32 cellular contexts compared by ENCODE assay signal in genomic region chr7:28236560-28236959, GRCh38.
"Had no signal": no experiment of that assay in that cellular context is flagged by ENCODE, and none has a peak within 500 bp of the region (broad histone marks: within the 10 kb centered on the region; RNA-seq: fewer than 3 reads in every experiment).

No MANE protein-coding gene starts in this region.

- H3K4me3 Mint-ChIP-seq: activated CD4-positive, alpha-beta memory T cell treated with anti-CD3 and anti-CD28 coated beads, Interleukin-2, amount 10 ng/mL, durations not matched to agents 7 days and 5 days; activated CD8-positive, alpha-beta memory T cell treated with anti-CD3 and anti-CD28 coated beads, Interleukin-2, amount 10 ng/mL, durations not matched to agents 7 days and 5 days; activated naive CD4-positive, alpha-beta T cell treated with anti-CD3 and anti-CD28 coated beads, Interleukin-2, amount 10 ng/mL, durations not matched to agents 7 days and 5 days; activated naive CD8-positive, alpha-beta T cell; activated naive CD8-positive, alpha-beta T cell treated with anti-CD3 and anti-CD28 coated beads, Interleukin-2, amount 50 U/mL, for 24 hours; brain; T-cell had no signal

- H3K36me3 Mint-ChIP-seq: activated CD8-positive, alpha-beta memory T cell treated with anti-CD3 and anti-CD28 coated beads, Interleukin-2, amount 10 ng/mL, durations not matched to agents 7 days and 5 days; activated naive CD4-positive, alpha-beta T cell treated with anti-CD3 and anti-CD28 coated beads, Interleukin-2, amount 10 ng/mL, durations not matched to agents 7 days and 5 days; brain; T-cell had no signal

- DNase-seq: activated CD4-positive, alpha-beta memory T cell treated with anti-CD3 and anti-CD28 coated beads, Interleukin-2, amount 10 ng/mL, durations not matched to agents 7 days and 5 days; activated CD4-positive, alpha-beta T cell treated with anti-CD3 and anti-CD28 coated beads for 1 hour; activated CD4-positive, alpha-beta T cell treated with anti-CD3 and anti-CD28 coated beads for 48 hours; activated CD4-positive, CD25-positive, alpha-beta regulatory T cell; activated CD8-positive, alpha-beta memory T cell treated with anti-CD3 and anti-CD28 coated beads for 24 hours; activated CD8-positive, alpha-beta memory T cell treated with anti-CD3 and anti-CD28 coated beads, Interleukin-2, amount 10 ng/mL, durations not matched to agents 7 days and 5 days; activated CD8-positive, alpha-beta memory T cell treated with anti-CD3 and anti-CD28 coated beads, Interleukin-2, amount 50 U/mL, for 48 hours; activated effector memory CD4-positive, alpha-beta T cell treated with Interleukin-2 at 50 U/mL for 16 hours; activated naive CD4-positive, alpha-beta T cell treated with anti-CD3 and anti-CD28 coated beads, Interleukin-2, amount 10 ng/mL, durations not matched to agents 7 days and 5 days; activated naive CD8-positive, alpha-beta T cell treated with anti-CD3 and anti-CD28 coated beads, Interleukin-2, amount 50 U/mL, for 24 hours; activated T-cell treated with anti-CD3 and anti-CD28 coated beads, Interleukin-2, amount 50 U/mL, for 48 hours; anterior cingulate cortex; caudate nucleus; cerebellar nuclear complex; MM.1S; NCI-H1092 treated with DMSO at 0.1 percent for 48 hours; NCI-H1417; NCI-H187 treated with DMSO at 0.1 percent for 48 hours; NCI-H2081; NCI-H2171 treated with DMSO at 0.1 percent for 48 hours; NCI-H226; NCI-H524 treated with DMSO at 0.1 percent for 48 hours; SHP77 treated with DMSO at 0.1 percent for 48 hours; SK-N-SH; T-cell; T-helper 2 cell; T-helper 9 cell had no signal

- H3K4me3 ChIP-seq: SJSA1 had no signal

- H3K9me3 ChIP-seq: SJSA1, SK-N-SH had no signal

- H3K36me3 ChIP-seq: SJSA1 had no signal

- H3K27ac Mint-ChIP-seq: activated CD4-positive, alpha-beta memory T cell treated with anti-CD3 and anti-CD28 coated beads, Interleukin-2, amount 10 ng/mL, durations not matched to agents 7 days and 5 days; activated CD8-positive, alpha-beta memory T cell treated with anti-CD3 and anti-CD28 coated beads, Interleukin-2, amount 10 ng/mL, durations not matched to agents 7 days and 5 days; activated naive CD4-positive, alpha-beta T cell treated with anti-CD3 and anti-CD28 coated beads, Interleukin-2, amount 10 ng/mL, durations not matched to agents 7 days and 5 days; activated naive CD8-positive, alpha-beta T cell; activated naive CD8-positive, alpha-beta T cell treated with anti-CD3 and anti-CD28 coated beads, Interleukin-2, amount 50 U/mL, for 24 hours; brain; T-cell had no signal

- H3K27me3 ChIP-seq: SJSA1 had no signal

- H3K9ac ChIP-seq: SK-N-SH had no signal

- H3K27ac ChIP-seq: SJSA1, VCaP had no signal

- H3K4me1 ChIP-seq: SJSA1 had no signal

- H3K4me1 Mint-ChIP-seq: brain had no signal

- ATAC-seq: activated CD8-positive, alpha-beta memory T cell treated with anti-CD3 and anti-CD28 coated beads, Interleukin-2, amount 10 ng/mL, durations not matched to agents 7 days and 5 days; activated naive CD8-positive, alpha-beta T cell treated with anti-CD3 and anti-CD28 coated beads, Interleukin-2, amount 50 U/mL, for 24 hours; Panc1; T-cell had no signal

- H3K9me3 Mint-ChIP-seq: activated CD4-positive, alpha-beta memory T cell treated with anti-CD3 and anti-CD28 coated beads, Interleukin-2, amount 10 ng/mL, durations not matched to agents 7 days and 5 days; activated naive CD4-positive, alpha-beta T cell treated with anti-CD3 and anti-CD28 coated beads, Interleukin-2, amount 10 ng/mL, durations not matched to agents 7 days and 5 days; brain; T-cell had no signal
